In the genomic region with DNA sequence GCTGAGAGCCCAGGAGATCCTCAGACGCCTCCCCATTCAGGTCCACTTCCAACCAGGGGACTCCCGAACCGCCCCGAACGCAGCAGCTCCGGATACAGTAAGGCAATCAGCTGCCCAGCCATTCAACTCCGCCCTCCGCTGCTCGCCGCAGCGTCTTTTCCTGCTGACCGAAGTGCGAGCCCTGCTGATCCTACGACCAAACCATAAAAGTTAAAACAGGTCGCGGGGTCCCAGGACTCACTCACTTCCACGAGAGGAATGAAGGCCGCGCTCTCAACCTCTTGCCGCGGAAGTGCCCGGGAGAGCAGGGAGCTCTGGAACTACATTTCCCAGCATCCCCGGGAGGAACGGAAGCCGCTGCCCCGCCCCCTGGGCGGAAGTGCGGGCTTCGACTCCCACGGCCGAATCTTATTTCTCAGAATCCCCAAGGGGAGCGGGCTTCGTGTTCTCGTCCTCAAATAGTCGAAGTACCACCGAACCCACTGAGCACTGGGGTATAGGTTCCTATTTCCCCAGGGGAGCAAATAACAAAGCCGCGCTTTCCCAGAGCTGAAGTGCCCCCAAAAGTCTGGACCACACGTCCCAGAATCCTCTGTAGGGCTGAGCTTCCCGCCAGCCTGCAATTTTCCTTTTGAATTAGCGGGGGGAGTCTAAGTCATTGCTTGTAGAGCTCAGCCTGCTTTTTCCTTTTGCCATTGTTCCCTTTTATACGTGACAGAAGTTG, we compare ENCODE assay signal across 1 cellular context.
TF ChIP-seq lines count a peak whose summit lies in the region.

Gene ZNF45 (minus strand): TSS at position 298 of the 724 bp plus-strand sequence. CDS start 13,097 bp downstream, outside the sequence.

TF ChIP-seq in HepG2, 621 proteins besides CTCF, POLR2A, EP300 and RAD21 (continued from another document and continues in another):
- TF ChIP-seq STAT6 (CRISPR knock-in tag; IDR thresholded peaks at IDR 0.05; ENCODE audit: borderline replicate concordance) (no peak), ZNF280D (CRISPR knock-in tag; IDR thresholded peaks at IDR 0.05) (no peak), TBX2 (CRISPR knock-in tag; IDR thresholded peaks at IDR 0.05; ENCODE audit: borderline replicate concordance) (peak; percentile 61), RCOR2 (CRISPR knock-in tag; IDR thresholded peaks at IDR 0.05) (no peak), SNAI1 (CRISPR knock-in tag; IDR thresholded peaks at IDR 0.05; ENCODE audit: borderline replicate concordance) (no peak), CCAR2 (optimal IDR thresholded peaks at IDR 0.05; ENCODE audit: low read depth, low read length) (no peak), ZNF354B (CRISPR knock-in tag; IDR thresholded peaks at IDR 0.05) (peak; percentile 78; the same call in 1 of the 2 replicates), PHF21A (CRISPR knock-in tag; IDR thresholded peaks at IDR 0.05) (peak; percentile 84), ZNF547 (CRISPR knock-in tag; IDR thresholded peaks at IDR 0.05) (no peak), ZNF263 (CRISPR knock-in tag; IDR thresholded peaks at IDR 0.05) (no peak; the same call in 1 of the 2 replicates), ZNF816 (CRISPR knock-in tag; IDR thresholded peaks at IDR 0.05; ENCODE audit: borderline replicate concordance) (0 out of 2 replicates have a peak, but pooled peaks have one; percentile 49), ZNF274 (CRISPR knock-in tag; IDR thresholded peaks at IDR 0.05) (no peak), ETV6 (CRISPR knock-in tag; conservative IDR thresholded peaks at IDR 0.05) (0 out of 2 replicates have a peak, but pooled peaks have one; percentile 39), IKZF1 (IDR thresholded peaks at IDR 0.05) (no peak), ZNF30 (CRISPR knock-in tag; IDR thresholded peaks at IDR 0.05) (no peak), RBM39 (IDR thresholded peaks at IDR 0.05; ENCODE audit: low read depth, low read length, poor library complexity, severe bottlenecking) (peak; percentile 62), AGO1 (IDR thresholded peaks at IDR 0.05; ENCODE audit: low read depth, low read length, poor library complexity, severe bottlenecking) (peak; percentile 43), GATAD2A (CRISPR knock-in tag; IDR thresholded peaks at IDR 0.05) (0 out of 2 replicates have a peak, but pooled peaks have one; percentile 13), ZBTB39 (CRISPR knock-in tag; IDR thresholded peaks at IDR 0.05) (no peak), ZXDC (CRISPR knock-in tag; IDR thresholded peaks at IDR 0.05) (0 out of 2 replicates have a peak, but pooled peaks have one; percentile 36), NFYB (CRISPR knock-in tag; IDR thresholded peaks at IDR 0.05) (no peak; the same call in 1 of the 2 replicates), TRIM24 (CRISPR knock-in tag; IDR thresholded peaks at IDR 0.05) (no peak), MEF2D (CRISPR knock-in tag; IDR thresholded peaks at IDR 0.05) (no peak)
- TF ChIP-seq, protein P1, sequence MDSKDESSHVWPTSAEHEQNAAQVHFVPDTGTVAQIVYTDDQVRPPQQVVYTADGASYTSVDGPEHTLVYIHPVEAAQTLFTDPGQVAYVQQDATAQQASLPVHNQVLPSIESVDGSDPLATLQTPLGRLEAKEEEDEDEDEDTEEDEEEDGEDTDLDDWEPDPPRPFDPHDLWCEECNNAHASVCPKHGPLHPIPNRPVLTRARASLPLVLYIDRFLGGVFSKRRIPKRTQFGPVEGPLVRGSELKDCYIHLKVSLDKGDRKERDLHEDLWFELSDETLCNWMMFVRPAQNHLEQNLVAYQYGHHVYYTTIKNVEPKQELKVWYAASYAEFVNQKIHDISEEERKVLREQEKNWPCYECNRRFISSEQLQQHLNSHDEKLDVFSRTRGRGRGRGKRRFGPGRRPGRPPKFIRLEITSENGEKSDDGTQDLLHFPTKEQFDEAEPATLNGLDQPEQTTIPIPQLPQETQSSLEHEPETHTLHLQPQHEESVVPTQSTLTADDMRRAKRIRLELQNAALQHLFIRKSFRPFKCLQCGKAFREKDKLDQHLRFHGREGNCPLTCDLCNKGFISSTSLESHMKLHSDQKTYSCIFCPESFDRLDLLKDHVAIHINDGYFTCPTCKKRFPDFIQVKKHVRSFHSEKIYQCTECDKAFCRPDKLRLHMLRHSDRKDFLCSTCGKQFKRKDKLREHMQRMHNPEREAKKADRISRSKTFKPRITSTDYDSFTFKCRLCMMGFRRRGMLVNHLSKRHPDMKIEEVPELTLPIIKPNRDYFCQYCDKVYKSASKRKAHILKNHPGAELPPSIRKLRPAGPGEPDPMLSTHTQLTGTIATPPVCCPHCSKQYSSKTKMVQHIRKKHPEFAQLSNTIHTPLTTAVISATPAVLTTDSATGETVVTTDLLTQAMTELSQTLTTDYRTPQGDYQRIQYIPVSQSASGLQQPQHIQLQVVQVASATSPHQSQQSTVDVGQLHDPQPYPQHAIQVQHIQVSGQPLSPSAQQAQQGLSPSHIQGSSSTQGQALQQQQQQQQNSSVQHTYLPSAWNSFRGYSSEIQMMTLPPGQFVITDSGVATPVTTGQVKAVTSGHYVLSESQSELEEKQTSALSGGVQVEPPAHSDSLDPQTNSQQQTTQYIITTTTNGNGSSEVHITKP (CRISPR knock-in tag; IDR thresholded peaks at IDR 0.05; ENCODE audit: low read depth) = no peak
- TF ChIP-seq, protein P2, sequence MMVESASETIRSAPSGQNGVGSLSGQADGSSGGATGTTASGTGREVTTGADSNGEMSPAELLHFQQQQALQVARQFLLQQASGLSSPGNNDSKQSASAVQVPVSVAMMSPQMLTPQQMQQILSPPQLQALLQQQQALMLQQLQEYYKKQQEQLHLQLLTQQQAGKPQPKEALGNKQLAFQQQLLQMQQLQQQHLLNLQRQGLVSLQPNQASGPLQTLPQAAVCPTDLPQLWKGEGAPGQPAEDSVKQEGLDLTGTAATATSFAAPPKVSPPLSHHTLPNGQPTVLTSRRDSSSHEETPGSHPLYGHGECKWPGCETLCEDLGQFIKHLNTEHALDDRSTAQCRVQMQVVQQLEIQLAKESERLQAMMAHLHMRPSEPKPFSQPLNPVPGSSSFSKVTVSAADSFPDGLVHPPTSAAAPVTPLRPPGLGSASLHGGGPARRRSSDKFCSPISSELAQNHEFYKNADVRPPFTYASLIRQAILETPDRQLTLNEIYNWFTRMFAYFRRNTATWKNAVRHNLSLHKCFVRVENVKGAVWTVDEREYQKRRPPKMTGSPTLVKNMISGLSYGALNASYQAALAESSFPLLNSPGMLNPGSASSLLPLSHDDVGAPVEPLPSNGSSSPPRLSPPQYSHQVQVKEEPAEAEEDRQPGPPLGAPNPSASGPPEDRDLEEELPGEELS (CRISPR knock-in tag; IDR thresholded peaks at IDR 0.05) = peak; percentile 12; the same call in 1 of the 2 replicates
- TF ChIP-seq, protein P3, sequence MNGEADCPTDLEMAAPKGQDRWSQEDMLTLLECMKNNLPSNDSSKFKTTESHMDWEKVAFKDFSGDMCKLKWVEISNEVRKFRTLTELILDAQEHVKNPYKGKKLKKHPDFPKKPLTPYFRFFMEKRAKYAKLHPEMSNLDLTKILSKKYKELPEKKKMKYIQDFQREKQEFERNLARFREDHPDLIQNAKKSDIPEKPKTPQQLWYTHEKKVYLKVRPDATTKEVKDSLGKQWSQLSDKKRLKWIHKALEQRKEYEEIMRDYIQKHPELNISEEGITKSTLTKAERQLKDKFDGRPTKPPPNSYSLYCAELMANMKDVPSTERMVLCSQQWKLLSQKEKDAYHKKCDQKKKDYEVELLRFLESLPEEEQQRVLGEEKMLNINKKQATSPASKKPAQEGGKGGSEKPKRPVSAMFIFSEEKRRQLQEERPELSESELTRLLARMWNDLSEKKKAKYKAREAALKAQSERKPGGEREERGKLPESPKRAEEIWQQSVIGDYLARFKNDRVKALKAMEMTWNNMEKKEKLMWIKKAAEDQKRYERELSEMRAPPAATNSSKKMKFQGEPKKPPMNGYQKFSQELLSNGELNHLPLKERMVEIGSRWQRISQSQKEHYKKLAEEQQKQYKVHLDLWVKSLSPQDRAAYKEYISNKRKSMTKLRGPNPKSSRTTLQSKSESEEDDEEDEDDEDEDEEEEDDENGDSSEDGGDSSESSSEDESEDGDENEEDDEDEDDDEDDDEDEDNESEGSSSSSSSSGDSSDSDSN (CRISPR knock-in tag; IDR thresholded peaks at IDR 0.05) = peak; percentile 90
- TF ChIP-seq, protein P4, sequence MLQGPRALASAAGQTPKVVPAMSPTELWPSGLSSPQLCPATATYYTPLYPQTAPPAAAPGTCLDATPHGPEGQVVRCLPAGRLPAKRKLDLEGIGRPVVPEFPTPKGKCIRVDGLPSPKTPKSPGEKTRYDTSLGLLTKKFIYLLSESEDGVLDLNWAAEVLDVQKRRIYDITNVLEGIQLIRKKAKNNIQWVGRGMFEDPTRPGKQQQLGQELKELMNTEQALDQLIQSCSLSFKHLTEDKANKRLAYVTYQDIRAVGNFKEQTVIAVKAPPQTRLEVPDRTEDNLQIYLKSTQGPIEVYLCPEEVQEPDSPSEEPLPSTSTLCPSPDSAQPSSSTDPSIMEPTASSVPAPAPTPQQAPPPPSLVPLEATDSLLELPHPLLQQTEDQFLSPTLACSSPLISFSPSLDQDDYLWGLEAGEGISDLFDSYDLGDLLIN (CRISPR knock-in tag; IDR thresholded peaks at IDR 0.05; ENCODE audit: borderline replicate concordance) = no peak
